In genomic region chr2:120132190-120132589, GRCh38 we compare ENCODE assay signal across 21 cellular contexts.
DNase-seq lines count a peak whose midpoint lies in the region; FAIRE-seq and TF ChIP-seq lines count a peak whose summit lies in the region.
"Had no signal": no experiment of that assay in that cellular context is flagged by ENCODE, and none has a peak within 500 bp of the region (broad histone marks: within the 10 kb centered on the region; RNA-seq: fewer than 3 reads in every experiment).

No MANE protein-coding gene starts in this region.

- no peak for TF ChIP-seq CTCF in AG04449 (IDR thresholded peaks at IDR 0.05; ENCODE audit: insufficient read depth, low read length, missing control alignments)

- H3K4me3 ChIP-seq in AG04449 (ENCODE audit: low read depth, low read length) (no peak overlapping the region), mesodermal cell (ENCODE audit: extremely low read depth, insufficient read depth, low read length, poor library complexity, severe bottlenecking) (no peak overlapping the region)
- H3K4me3 ChIP-seq: ascending aorta, dorsolateral prefrontal cortex, upper lobe of right lung had no signal

- H3K27ac ChIP-seq in mesodermal cell (ENCODE audit: low read depth, low read length, severe bottlenecking): peak overlapping the region; percentile 55
- H3K27ac ChIP-seq: ascending aorta, dorsolateral prefrontal cortex, upper lobe of right lung had no signal

- no peaks in the 10 kb centered on the region for H3K9me3 ChIP-seq in mesodermal cell (ENCODE audit: control insufficient read depth, low read length)
- H3K9me3 ChIP-seq: ascending aorta, upper lobe of right lung had no signal

- CTCF ChIA-PET in AG04449 (lab: Yijun Ruan, JAX): interaction anchor here (0.7 to 2.6 kb wide), 6 partner anchors 9 to 378 kb away, joined by 3 to 16 read pairs (median 6); no protein-coding TSS in a partner anchor

- FAIRE-seq in frontal cortex (lab: Jason Lieb, UNC): no peak
- FAIRE-seq: G401.6, GM12892 had no signal

- DNase-seq in AG04449 (ENCODE audit: low read depth, low spot score) (peak; percentile 19), NCI-H226 (peak; percentile 61), dermis blood vessel endothelial cell (peak; percentile 87), COLO668 (lab: John Stamatoyannopoulos, UW; ENCODE audit: unreplicated experiment) (no peak), germinal center (ENCODE audit: low spot score) (no peak), frontal cortex (ENCODE audit: low spot score in 2 of 2) (no peak)
- no peak for DNase-seq in NK-92 treated with Interleukin-12 subunit alpha and Interleukin-12 subunit beta, amount 100 ng/mL, for 24 hours (lab: John Stamatoyannopoulos, UW)
- DNase-seq: activated gamma-delta T cell; dorsolateral prefrontal cortex; Kasumi-1; NCI-H1436 treated with DMSO at 0.1 percent for 48 hours; NCI-H446; posterior cingulate gyrus; SHP77; stimulated activated CD4-positive, alpha-beta T cell treated with anti-CD3 and anti-CD28 coated beads, Interleukin-12 subunit alpha, Interleukin-12 subunit beta, amount 100 ng/mL, for 4 hours; stimulated activated naive CD4-positive, alpha-beta T cell treated with Interleukin-2 at 50 U/mL for 16 hours; upper lobe of right lung had no signal

- H3K36me3 ChIP-seq in mesodermal cell (ENCODE audit: control insufficient read depth, insufficient read depth, low read length): peaks cover 34% of the 10 kb centered on the region

- WGBS in mesodermal cell (ENCODE audit: insufficient coverage in 2 of 2), 2 experiments: 100% methylated on average over 2 of the region's 5 CpGs; no CpG with 5 or more reads in 1 of the 2 experiments

- H3K4me1 ChIP-seq in mesodermal cell (ENCODE audit: control insufficient read depth, insufficient read depth, low read length, poor library complexity, severe bottlenecking): peaks cover 20% of the 10 kb centered on the region
- H3K4me1 ChIP-seq: ascending aorta, upper lobe of right lung had no signal

- POLR2A ChIA-PET in AG04449 (lab: Yijun Ruan, JAX): interaction anchor here (0.6 kb wide), 1 partner anchor 162 kb away, joined by 3 read pairs; no protein-coding TSS in a partner anchor

Comparison
In these comparisons a context has a peak if more than half of its experiments do, and no peak if none do; other contexts are left out.
1. DNase-seq: peak in AG04449 (single experiment), NCI-H226 (single experiment) and dermis blood vessel endothelial cell (single experiment); none in COLO668 (single experiment), NK-92 treated with Interleukin-12 subunit alpha and Interleukin-12 subunit beta, amount 100 ng/mL, for 24 hours (single experiment), germinal center (single experiment) and frontal cortex (0 of 2).